Comparison of ENCODE assay signal across 8 cellular contexts in genomic region chr2:239824051-239824694, GRCh38.
DNase-seq lines count a peak whose midpoint lies in the region; ATAC-seq, FAIRE-seq and TF ChIP-seq lines count a peak whose summit lies in the region.

No MANE protein-coding gene starts in this region.

- intact Hi-C loops in natural killer cell (cut with micrococcal nuclease) = no loop called here

- peaks cover 16 to 22% of the 10 kb centered on the region in 2 donors for H3K27me3 Mint-ChIP-seq in natural killer cell (ENCODE audit: low read depth in 2 of 2)

- ATAC-seq in natural killer cell (no peak), GM21737 (IDR thresholded peaks at IDR 0.05; ENCODE audit: unreplicated experiment) (no peak), HG03354 (IDR thresholded peaks at IDR 0.05; ENCODE audit: poor library complexity, severe bottlenecking, unreplicated experiment) (no peak)

- H3K27ac Mint-ChIP-seq in natural killer cell = no peak overlapping the region

- in situ Hi-C loops in T47D (cut with HindIII; ENCODE audit: low pct_unique_long_range_greater_than_20kb, low sequenced_read_pairs) = no loop called here

- TF ChIP-seq CTCF in natural killer cell (IDR thresholded peaks at IDR 0.05) = no peak

- peak; percentile 84 for DNase-seq in ELF-1 (ENCODE audit: low read depth, low spot score)
- peak; percentile 24 for DNase-seq in NCI-H1092 treated with DMSO at 0.1 percent for 48 hours (lab: John Stamatoyannopoulos, UW)
- peak; percentile 46 to 93 for DNase-seq in T47D (ENCODE audit: low read depth in 1 of 2, low spot score in 1 of 2)
- peak; percentile 1 for DNase-seq in natural killer cell
- no peak for DNase-seq in HTR-8/SVneo (ENCODE audit: insufficient read length, low spot score)
- no peak for DNase-seq in NCI-H524 treated with DMSO at 0.1 percent for 48 hours (lab: John Stamatoyannopoulos, UW)

- no peaks in the 10 kb centered on the region for H3K9me3 Mint-ChIP-seq in natural killer cell

- H3K4me1 Mint-ChIP-seq in natural killer cell = no peaks in the 10 kb centered on the region

- FAIRE-seq in HTR-8/SVneo (lab: Jason Lieb, UNC) = no peak

- no peak overlapping the region for H3K4me3 Mint-ChIP-seq in natural killer cell

- H3K36me3 Mint-ChIP-seq in natural killer cell = no peaks in the 10 kb centered on the region

Comparison
In these comparisons a context has a peak if more than half of its experiments do, and no peak if none do; other contexts are left out.
1. DNase-seq: peak in ELF-1 (single experiment), NCI-H1092 treated with DMSO at 0.1 percent for 48 hours (single experiment), T47D (2 of 2) and natural killer cell (single experiment); none in HTR-8/SVneo (single experiment) and NCI-H524 treated with DMSO at 0.1 percent for 48 hours (single experiment).